10 cellular contexts compared by ENCODE assay signal in genomic region chrX:10617964-10618342, GRCh38. TPM values are rescaled to one million over a fixed set of nuclear protein-coding genes. Genes with fewer than 3 reads are reported as not detected.
DNase-seq lines count a peak whose midpoint lies in the region; ATAC-seq and TF ChIP-seq lines count a peak whose summit lies in the region.
"Had no signal": no experiment of that assay in that cellular context is flagged by ENCODE, and none has a peak within 500 bp of the region (broad histone marks: within the 10 kb centered on the region; RNA-seq: fewer than 3 reads in every experiment).

No MANE protein-coding gene starts in this region.

- H3K79me2 ChIP-seq in neural cell (replicated peaks; ENCODE audit: insufficient read depth, low read length), result peaks cover 49% of the 10 kb centered on the region

- TF ChIP-seq CTCF in neural cell (IDR thresholded peaks at IDR 0.05; ENCODE audit: poor library complexity, severe bottlenecking), result no peak
- TF ChIP-seq CTCF in GM20000 (IDR thresholded peaks at IDR 0.05; ENCODE audit: extremely low read depth, missing control alignments), result no peak

- H3F3A ChIP-seq in neural cell (ENCODE audit: insufficient read depth, low read length, poor library complexity, severe bottlenecking), result no peaks in the 10 kb centered on the region

- no peaks in the 10 kb centered on the region for H3K9me2 ChIP-seq in neural cell (ENCODE audit: insufficient read depth, low read length)

- H3K9ac ChIP-seq in duodenal mucosa (ENCODE audit: low read depth in 1 of 2, low read length in 2 of 2) (peak overlapping the region in 1 of 2 donors; percentile 54), neural cell (ENCODE audit: low read length) (peak overlapping the region; percentile 65)

- H3K27ac ChIP-seq in duodenal mucosa (ENCODE audit: low read depth, low read length) (no peak overlapping the region), neural cell (ENCODE audit: low read length) (no peak overlapping the region)

- H2AFZ ChIP-seq in neural cell (ENCODE audit: low read depth, low read length), result no peak overlapping the region

- ATAC-seq in activated CD4-positive, CD25-positive, alpha-beta regulatory T cell treated with anti-CD3 and anti-CD28 coated beads, Interleukin-2, amount 50 U/mL, for 24 hours, result no peak
- ATAC-seq: gastroesophageal sphincter had no signal

- peaks cover 0 to 11% of the 10 kb centered on the region in 2 donors for H3K4me1 ChIP-seq in duodenal mucosa (ENCODE audit: control insufficient read depth in 1 of 2, insufficient read depth in 2 of 2, low read length in 2 of 2)

- no peaks in the 10 kb centered on the region for H4K20me1 ChIP-seq in neural cell (ENCODE audit: insufficient read depth)

- no peak for TF ChIP-seq EP300 in neural cell (conservative IDR thresholded peaks at IDR 0.05; ENCODE audit: poor library complexity, severe bottlenecking)

- H3K27me3 ChIP-seq in duodenal mucosa (ENCODE audit: control insufficient read depth in 1 of 2, insufficient read depth in 2 of 2, low read length in 2 of 2) (no peaks in the 10 kb centered on the region), neural cell (ENCODE audit: insufficient read depth, low read depth, low read length) (no peaks in the 10 kb centered on the region)
- H3K27me3 ChIP-seq: gastroesophageal sphincter had no signal

- peak overlapping the region; percentile 48 for H3K4me2 ChIP-seq in neural cell (ENCODE audit: low read length)

- H3K36me3 ChIP-seq in duodenal mucosa (ENCODE audit: control insufficient read depth in 1 of 2, insufficient read depth in 2 of 2, low read length in 2 of 2), result no peaks in the 10 kb centered on the region
- H3K36me3 ChIP-seq in neural cell (ENCODE audit: insufficient read depth, low read length), result no peaks in the 10 kb centered on the region
- H3K36me3 ChIP-seq: gastroesophageal sphincter had no signal

- H3K9me3 ChIP-seq in duodenal mucosa (ENCODE audit: control insufficient read depth in 1 of 2, low read length in 2 of 2), result no peaks in the 10 kb centered on the region
- H3K9me3 ChIP-seq in neural cell (ENCODE audit: low read length), result no peaks in the 10 kb centered on the region
- H3K9me3 ChIP-seq: gastroesophageal sphincter had no signal

- DNase-seq in EL (peak; percentile 69), NCI-H2171 treated with DMSO at 0.1 percent for 48 hours (lab: John Stamatoyannopoulos, UW) (peak; percentile 83), GM20000 (ENCODE audit: low spot score) (no peak), NCI-H345 (lab: John Stamatoyannopoulos, UW) (no peak)
- DNase-seq in stimulated activated CD8-positive, alpha-beta memory T cell treated with anti-CD3 and anti-CD28 coated beads, Interleukin-4, amount 100 ng/mL, for 48 hours, result no peak
- DNase-seq: NCI-H2227 treated with DMSO at 0.1 percent for 48 hours had no signal

- H3K4me3 ChIP-seq in duodenal mucosa (ENCODE audit: low read depth in 1 of 2, low read length in 2 of 2) (peak overlapping the region; percentile 74 to 79), neural cell (ENCODE audit: low read length) (peak overlapping the region; percentile 76)

- no peak for TF ChIP-seq RAD21 in neural cell (conservative IDR thresholded peaks at IDR 0.05)

TF ChIP-seq in neural cell, 6 proteins besides CTCF, POLR2A, EP300 and RAD21:
- TF ChIP-seq TAF1 (IDR thresholded peaks at IDR 0.05; ENCODE audit: low read depth), result no peak
- no peak for TF ChIP-seq EZH2 (IDR thresholded peaks at IDR 0.05; ENCODE audit: borderline replicate concordance, insufficient read depth, low read length, poor library complexity, severe bottlenecking)
- TF ChIP-seq, protein P1, sequence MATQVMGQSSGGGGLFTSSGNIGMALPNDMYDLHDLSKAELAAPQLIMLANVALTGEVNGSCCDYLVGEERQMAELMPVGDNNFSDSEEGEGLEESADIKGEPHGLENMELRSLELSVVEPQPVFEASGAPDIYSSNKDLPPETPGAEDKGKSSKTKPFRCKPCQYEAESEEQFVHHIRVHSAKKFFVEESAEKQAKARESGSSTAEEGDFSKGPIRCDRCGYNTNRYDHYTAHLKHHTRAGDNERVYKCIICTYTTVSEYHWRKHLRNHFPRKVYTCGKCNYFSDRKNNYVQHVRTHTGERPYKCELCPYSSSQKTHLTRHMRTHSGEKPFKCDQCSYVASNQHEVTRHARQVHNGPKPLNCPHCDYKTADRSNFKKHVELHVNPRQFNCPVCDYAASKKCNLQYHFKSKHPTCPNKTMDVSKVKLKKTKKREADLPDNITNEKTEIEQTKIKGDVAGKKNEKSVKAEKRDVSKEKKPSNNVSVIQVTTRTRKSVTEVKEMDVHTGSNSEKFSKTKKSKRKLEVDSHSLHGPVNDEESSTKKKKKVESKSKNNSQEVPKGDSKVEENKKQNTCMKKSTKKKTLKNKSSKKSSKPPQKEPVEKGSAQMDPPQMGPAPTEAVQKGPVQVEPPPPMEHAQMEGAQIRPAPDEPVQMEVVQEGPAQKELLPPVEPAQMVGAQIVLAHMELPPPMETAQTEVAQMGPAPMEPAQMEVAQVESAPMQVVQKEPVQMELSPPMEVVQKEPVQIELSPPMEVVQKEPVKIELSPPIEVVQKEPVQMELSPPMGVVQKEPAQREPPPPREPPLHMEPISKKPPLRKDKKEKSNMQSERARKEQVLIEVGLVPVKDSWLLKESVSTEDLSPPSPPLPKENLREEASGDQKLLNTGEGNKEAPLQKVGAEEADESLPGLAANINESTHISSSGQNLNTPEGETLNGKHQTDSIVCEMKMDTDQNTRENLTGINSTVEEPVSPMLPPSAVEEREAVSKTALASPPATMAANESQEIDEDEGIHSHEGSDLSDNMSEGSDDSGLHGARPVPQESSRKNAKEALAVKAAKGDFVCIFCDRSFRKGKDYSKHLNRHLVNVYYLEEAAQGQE (IDR thresholded peaks at IDR 0.05; ENCODE audit: borderline replicate concordance), result no peak
- no peak for TF ChIP-seq SMC3 (conservative IDR thresholded peaks at IDR 0.05; ENCODE audit: poor library complexity)
- no peak for TF ChIP-seq MXI1 (conservative IDR thresholded peaks at IDR 0.05; ENCODE audit: poor library complexity, severe bottlenecking)
- TF ChIP-seq POLR2AphosphoS5 (IDR thresholded peaks at IDR 0.05), result no peak
TF ChIP-seq in neural cell: peak in this region for 0.

RNA-seq across cellular contexts. Expression of gene MID1, which starts 2.4 kb away (rescaled TPM):
- polyA plus RNA-seq in neural cell, result 16.6 and 17.6 TPM in 2 replicates
- polyA minus RNA-seq in neural cell, result 51.1 and 58.7 TPM in 2 replicates

Comparison
In these comparisons a context has a peak if more than half of its experiments do, and no peak if none do; other contexts are left out.
1. DNase-seq: peak in EL (single experiment) and NCI-H2171 treated with DMSO at 0.1 percent for 48 hours (single experiment); none in GM20000 (single experiment), NCI-H345 (single experiment) and stimulated activated CD8-positive, alpha-beta memory T cell treated with anti-CD3 and anti-CD28 coated beads, Interleukin-4, amount 100 ng/mL, for 48 hours (single experiment).